23 cellular contexts compared by ENCODE assay signal in genomic region chr5:42516282-42517042, GRCh38.
"Had no signal": no experiment of that assay in that cellular context is flagged by ENCODE, and none has a peak within 500 bp of the region (broad histone marks: within the 10 kb centered on the region; RNA-seq: fewer than 3 reads in every experiment).

No MANE protein-coding gene starts in this region.

- ATAC-seq: activated T-cell treated with anti-CD3 and anti-CD28 coated beads, Interleukin-2, amount 50 U/mL, for 72 hours; left cardiac atrium; lower lobe of right lung; naive thymus-derived CD4-positive, alpha-beta T cell; stimulated activated memory B cell treated with anti-CD40 and anti-IgM and Interleukin-4, amounts not matched to agents 10 μg/mL and 1 μg/mL and 100 μg/mL, for 72 hours; T-cell had no signal

- H3K4me3 Mint-ChIP-seq: activated B cell treated with CpG ODN at 0.5 μM for 24 hours; activated naive CD4-positive, alpha-beta T cell treated with anti-CD3 and anti-CD28 coated beads for 36 hours; activated T-cell treated with anti-CD3 and anti-CD28 coated beads, Interleukin-2, amount 50 U/mL, for 72 hours; naive thymus-derived CD4-positive, alpha-beta T cell; neural progenitor cell; stimulated activated memory B cell treated with anti-CD40 and anti-IgM and Interleukin-4, amounts not matched to agents 10 μg/mL and 1 μg/mL and 100 μg/mL, for 72 hours; T-cell; T-helper 2 cell treated with Interferon-gamma antibody and Interleukin-4, amounts not matched to agents 5 μg/mL and 100 μg/mL, for 36 hours had no signal

- H3K27ac Mint-ChIP-seq: activated B cell treated with CpG ODN at 0.5 μM for 24 hours; activated naive CD4-positive, alpha-beta T cell treated with anti-CD3 and anti-CD28 coated beads for 36 hours; activated T-cell treated with anti-CD3 and anti-CD28 coated beads, Interleukin-2, amount 50 U/mL, for 72 hours; naive thymus-derived CD4-positive, alpha-beta T cell; neural progenitor cell; stimulated activated memory B cell treated with anti-CD40 and anti-IgM and Interleukin-4, amounts not matched to agents 10 μg/mL and 1 μg/mL and 100 μg/mL, for 72 hours; T-cell; T-helper 2 cell treated with Interferon-gamma antibody and Interleukin-4, amounts not matched to agents 5 μg/mL and 100 μg/mL, for 36 hours had no signal

- H3K9me3 ChIP-seq: heart left ventricle, lower lobe of right lung, right atrium auricular region, stomach, upper lobe of left lung had no signal

- H3K9me3 Mint-ChIP-seq: activated B cell treated with CpG ODN at 0.5 μM for 24 hours; activated naive CD4-positive, alpha-beta T cell treated with anti-CD3 and anti-CD28 coated beads for 36 hours; activated T-cell treated with anti-CD3 and anti-CD28 coated beads, Interleukin-2, amount 50 U/mL, for 72 hours; naive thymus-derived CD4-positive, alpha-beta T cell; neural progenitor cell; stimulated activated memory B cell treated with anti-CD40 and anti-IgM and Interleukin-4, amounts not matched to agents 10 μg/mL and 1 μg/mL and 100 μg/mL, for 72 hours; T-cell; T-helper 2 cell treated with Interferon-gamma antibody and Interleukin-4, amounts not matched to agents 5 μg/mL and 100 μg/mL, for 36 hours had no signal

- H3K4me3 ChIP-seq: heart left ventricle, lower lobe of right lung, neural progenitor cell, right atrium auricular region, stomach, upper lobe of left lung had no signal

- H3K4me1 Mint-ChIP-seq: activated B cell treated with CpG ODN at 0.5 μM for 24 hours; neural progenitor cell; stimulated activated memory B cell treated with anti-CD40 and anti-IgM and Interleukin-4, amounts not matched to agents 10 μg/mL and 1 μg/mL and 100 μg/mL, for 72 hours; T-cell had no signal

- H3K27me3 Mint-ChIP-seq: activated B cell treated with CpG ODN at 0.5 μM for 24 hours; stimulated activated memory B cell treated with anti-CD40 and anti-IgM and Interleukin-4, amounts not matched to agents 10 μg/mL and 1 μg/mL and 100 μg/mL, for 72 hours had no signal

- H3K4me1 ChIP-seq: lower lobe of right lung, neural progenitor cell had no signal

- H3K27ac ChIP-seq: epithelial cell of prostate, lower lobe of right lung, neural progenitor cell, right atrium auricular region, stomach, upper lobe of left lung had no signal

- DNase-seq: activated B cell treated with CpG ODN at 0.5 μM for 24 hours; activated CD4-positive, alpha-beta T cell treated with anti-CD3 and anti-CD28 coated beads for 4 hours; activated CD4-positive, alpha-beta T cell treated with anti-CD3 and anti-CD28 coated beads, Interleukin-2, amount 50 U/mL, for 48 hours; activated effector memory CD4-positive, alpha-beta T cell treated with Interleukin-2 at 50 U/mL for 16 hours; activated naive CD4-positive, alpha-beta T cell treated with anti-CD3 and anti-CD28 coated beads for 36 hours; activated T-cell treated with anti-CD3 and anti-CD28 coated beads, Interleukin-2, amount 50 U/mL, for 72 hours; cerebellar nuclear complex; heart left ventricle; islet precursor cell; left cardiac atrium; lower lobe of right lung; mesendoderm; naive thymus-derived CD4-positive, alpha-beta T cell; small intestine; stimulated activated CD4-positive, alpha-beta T cell treated with anti-CD3 and anti-CD28 coated beads, Interleukin-2, amount 100 ng/mL, for 24 hours; stomach; T-cell; upper lobe of left lung had no signal

- H3K9ac ChIP-seq: neural progenitor cell had no signal

- H3K36me3 ChIP-seq: heart left ventricle, lower lobe of right lung, neural progenitor cell, right atrium auricular region, stomach, upper lobe of left lung had no signal

- H3K27me3 ChIP-seq: heart left ventricle, neural progenitor cell, right atrium auricular region, stomach, upper lobe of left lung had no signal

- H3K4me2 ChIP-seq: neural progenitor cell had no signal

- H3K36me3 Mint-ChIP-seq: naive thymus-derived CD4-positive, alpha-beta T cell; neural progenitor cell; stimulated activated memory B cell treated with anti-CD40 and anti-IgM and Interleukin-4, amounts not matched to agents 10 μg/mL and 1 μg/mL and 100 μg/mL, for 72 hours; T-cell had no signal

- H2AFZ ChIP-seq: neural progenitor cell had no signal
